ENCODE assay signal across 7 cellular contexts in the genomic region with DNA sequence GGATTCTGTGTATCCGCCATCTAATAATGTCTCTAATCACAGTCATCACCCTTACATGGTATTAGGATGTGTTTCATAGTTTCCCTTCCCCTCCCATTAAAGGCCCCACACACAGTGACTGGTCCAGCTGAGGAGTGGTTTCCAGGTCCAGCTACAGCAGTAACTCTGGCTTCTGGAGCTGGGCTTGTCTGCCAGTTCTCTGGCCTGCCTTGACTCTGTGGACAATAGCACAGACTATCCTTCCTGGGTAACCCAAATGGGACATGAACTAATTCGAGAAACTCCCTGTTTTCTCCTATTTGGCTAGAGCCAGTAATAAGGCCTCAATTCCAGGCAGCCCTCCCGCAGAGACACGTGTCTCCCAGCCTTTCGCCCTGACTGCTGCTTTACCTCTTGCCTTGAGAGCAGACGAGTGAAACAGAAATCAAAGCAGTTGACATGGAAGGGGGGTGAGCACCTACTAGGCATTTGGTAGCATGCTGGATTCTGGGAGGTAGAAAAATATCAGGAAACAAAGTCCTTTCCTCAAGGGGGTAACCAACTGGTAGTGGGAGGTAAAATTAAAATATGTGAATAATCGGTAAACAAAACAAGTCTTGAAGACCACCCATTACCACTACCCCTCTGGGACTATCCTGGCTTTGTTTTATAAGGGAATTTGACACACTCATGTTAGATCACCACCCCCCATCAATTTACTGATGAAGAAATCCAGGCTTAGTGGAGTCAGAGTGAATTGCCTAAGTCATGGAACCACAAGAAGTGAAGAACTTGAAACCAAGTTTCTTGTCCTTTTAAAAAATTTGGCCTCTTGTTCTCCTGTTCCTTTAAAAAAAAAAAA. TPM values are rescaled to one million over a fixed set of nuclear protein-coding genes. Genes with fewer than 3 reads are reported as not detected.
DNase-seq lines count a peak whose midpoint lies in the region; ATAC-seq and TF ChIP-seq lines count a peak whose summit lies in the region.

No MANE protein-coding gene starts in this region.

- peak in 1 of 4 donors; percentile 14 for TF ChIP-seq EP300 in upper lobe of left lung (IDR thresholded peaks at IDR 0.05)

- TF ChIP-seq CTCF in GM13976 (IDR thresholded peaks at IDR 0.05; ENCODE audit: borderline replicate concordance, control extremely low read depth, extremely low read depth, insufficient read depth, missing control alignments) (peak; percentile 1), epithelial cell of esophagus (IDR thresholded peaks at IDR 0.05; ENCODE audit: insufficient read depth, low read depth, low read length, missing control alignments) (no peak), upper lobe of left lung (IDR thresholded peaks at IDR 0.05) (no peak)

- no peaks in the 10 kb centered on the region for H3K9me3 ChIP-seq in upper lobe of left lung

- DNase-seq in GM13976 (ENCODE audit: low spot score), result peak; percentile 32
- peak; percentile 30 for DNase-seq in SIG-M5 (lab: John Stamatoyannopoulos, UW)
- peak; percentile 76 for DNase-seq in epithelial cell of esophagus (ENCODE audit: low read depth)
- DNase-seq in middle frontal gyrus (ENCODE audit: extremely low spot score, low spot score), result peak; percentile 36
- DNase-seq in upper lobe of left lung, result peak in 1 of 2 donors; percentile 55
- no peak for DNase-seq in activated CD8-positive, alpha-beta memory T cell treated with anti-CD3 and anti-CD28 coated beads, Interleukin-2, amount 50 U/mL, for 4 hours
- no peak for DNase-seq in activated effector memory CD4-positive, alpha-beta T cell treated with anti-CD3 and anti-CD28 coated beads, Interleukin-2, amount 50 U/mL, for 16 hours

- no peaks in the 10 kb centered on the region for H3K36me3 ChIP-seq in upper lobe of left lung

- no peaks in the 10 kb centered on the region for H3K27me3 ChIP-seq in upper lobe of left lung

- peaks cover 57 to 77% (median 65%) of the 10 kb centered on the region in 4 donors for H3K4me1 ChIP-seq in upper lobe of left lung

- peak overlapping the region; percentile 92 to 97 (median 94) for H3K27ac ChIP-seq in upper lobe of left lung

- in situ Hi-C loops in GM13976 (cut with MboI; ENCODE audit: low sequenced_read_pairs, unreplicated experiment), result no loop called here

- H3K4me3 ChIP-seq in epithelial cell of esophagus (ENCODE audit: low read length) (peak overlapping the region; percentile 56), upper lobe of left lung (peak overlapping the region in 3 of 4 donors; percentile 42 to 60 (median 54))

- peak; percentile 78 to 79 for ATAC-seq in upper lobe of left lung (ENCODE audit: low FRiP score in 2 of 2)

- 24 to 41% methylated on average over 7 of the region's 7 CpGs for WGBS in upper lobe of left lung, 2 donors

- peak in 1 of 4 donors; percentile 19 for TF ChIP-seq POLR2A in upper lobe of left lung (IDR thresholded peaks at IDR 0.05)

RNA-seq across cellular contexts. Expression of a gene that starts 1.2 kb away (rescaled TPM):
- 10 to 100 TPM; 29.2 to 38.0 (median 32.5) TPM for total RNA-seq in upper lobe of left lung

Comparison
In these comparisons a context has a peak if more than half of its experiments do, and no peak if none do; other contexts are left out.
1. DNase-seq: peak in GM13976 (single experiment), SIG-M5 (single experiment), epithelial cell of esophagus (single experiment) and middle frontal gyrus (single experiment); none in activated CD8-positive, alpha-beta memory T cell treated with anti-CD3 and anti-CD28 coated beads, Interleukin-2, amount 50 U/mL, for 4 hours (single experiment) and activated effector memory CD4-positive, alpha-beta T cell treated with anti-CD3 and anti-CD28 coated beads, Interleukin-2, amount 50 U/mL, for 16 hours (single experiment).